In genomic region chr19:18086590-18087138, GRCh38 we compare ENCODE assay signal across 8 cellular contexts. TPM values are rescaled to one million over a fixed set of nuclear protein-coding genes. Genes with fewer than 3 reads are reported as not detected.
DNase-seq lines count a peak whose midpoint lies in the region; ATAC-seq and TF ChIP-seq lines count a peak whose summit lies in the region.

Gene IL12RB1 (minus strand): TSS chr19:18086934. CDS start chr19:18086823, 111 bp downstream.

- DNase-seq in T-helper 9 cell, result peak; percentile 38
- peak; percentile 36 for DNase-seq in effector CD8-positive, alpha-beta T cell (lab: John Stamatoyannopoulos, UW)
- peak; percentile 45 for DNase-seq in stimulated activated CD4-positive, alpha-beta T cell treated with anti-CD3 and anti-CD28 coated beads, Interleukin-2, amount 100 ng/mL, for 4 hours (ENCODE audit: low read depth)
- no peak for DNase-seq in NCI-H2081 (lab: John Stamatoyannopoulos, UW)
- no peak for DNase-seq in NCI-H2227 treated with DMSO at 0.1 percent for 48 hours (lab: John Stamatoyannopoulos, UW)
- no peak for DNase-seq in GM23338 (ENCODE audit: low spot score)

- no peak within 1 kb of the TSS for H3K4me3 Mint-ChIP-seq in GM23338

- H3K27me3 Mint-ChIP-seq in GM23338 (ENCODE audit: insufficient read depth, low read depth, poor library complexity), result peaks cover 11% of the 10 kb centered on the region

- H3K27ac Mint-ChIP-seq in GM23338, result no peak within 1 kb of the TSS

- H3K9me2 ChIP-seq in GM23338 (ENCODE audit: insufficient read depth), result peaks cover 3% of the 10 kb centered on the region; the same call in 1 of the 2 replicates

- ATAC-seq in GM18505 (IDR thresholded peaks at IDR 0.05; ENCODE audit: unreplicated experiment) (no peak), HG02840 (IDR thresholded peaks at IDR 0.05; ENCODE audit: low FRiP score, unreplicated experiment) (no peak), GM23338 (no peak)

- H3K36me3 ChIP-seq in GM23338 (ENCODE audit: insufficient read depth), result no peaks in the 10 kb centered on the region

- H4K20me1 ChIP-seq in GM23338 (replicated peaks; ENCODE audit: insufficient read depth), result no peaks in the 10 kb centered on the region; the same call in 1 of the 2 replicates

- no peak within 1 kb of the TSS for H3K4me2 ChIP-seq in GM23338

- H3K36me3 Mint-ChIP-seq in GM23338 (ENCODE audit: low read depth), result no peaks in the 10 kb centered on the region; the same call in 2 of the 3 replicates

- H3K27ac ChIP-seq in GM23338 (ENCODE audit: low read depth), result no peak within 1 kb of the TSS

- no peaks in the 10 kb centered on the region for H3K4me1 ChIP-seq in GM23338 (ENCODE audit: insufficient read depth)

- H3K4me3 ChIP-seq in GM23338, result no peak within 1 kb of the TSS

- no peak within 1 kb of the TSS; the same call in 1 of the 2 replicates for H2AFZ ChIP-seq in GM23338

- TF ChIP-seq POLR2A in GM18505 (IDR thresholded peaks at IDR 0.05; ENCODE audit: borderline replicate concordance, extremely low read depth, insufficient read depth, insufficient read length), result peak; percentile 60

- no peaks in the 10 kb centered on the region; the same call in 2 of the 3 replicates for H3K9me3 Mint-ChIP-seq in GM23338

- no peak for TF ChIP-seq CTCF in GM23338 (conservative IDR thresholded peaks at IDR 0.05; ENCODE audit: low read depth in 2 of 2)

- no peaks in the 10 kb centered on the region for H3F3A ChIP-seq in GM23338 (replicated peaks; ENCODE audit: low read depth)

- H3K27me3 ChIP-seq in GM23338 (ENCODE audit: insufficient read depth), result no peaks in the 10 kb centered on the region

- H3K79me2 ChIP-seq in GM23338 (replicated peaks; ENCODE audit: insufficient read depth), result no peaks in the 10 kb centered on the region

- H3K4me1 Mint-ChIP-seq in GM23338, result no peaks in the 10 kb centered on the region

TF ChIP-seq in GM23338, 12 proteins besides CTCF, POLR2A, EP300 and RAD21:
- TF ChIP-seq EZH2 (IDR thresholded peaks at IDR 0.05; ENCODE audit: low read depth, unreplicated experiment) (no peak), ZNF114 (CRISPR knock-in tag; IDR thresholded peaks at IDR 0.05) (no peak), ZNF462 (CRISPR knock-in tag; IDR thresholded peaks at IDR 0.05) (no peak), REST (IDR thresholded peaks at IDR 0.05; ENCODE audit: unreplicated experiment) (no peak), JUNB (IDR thresholded peaks at IDR 0.05; ENCODE audit: unreplicated experiment) (no peak), EZH2phosphoT487 (IDR thresholded peaks at IDR 0.05; ENCODE audit: unreplicated experiment) (no peak), ZNF331 (CRISPR knock-in tag; IDR thresholded peaks at IDR 0.05; ENCODE audit: low read depth) (no peak), STAT1 (IDR thresholded peaks at IDR 0.05; ENCODE audit: unreplicated experiment) (no peak), CREB1 (CRISPR knock-in tag; IDR thresholded peaks at IDR 0.05; ENCODE audit: low read depth) (no peak), ETS1 (IDR thresholded peaks at IDR 0.05) (no peak)

RNA-seq across cellular contexts. Expression of gene IL12RB1, which starts in this region (rescaled TPM):
- total RNA-seq in GM23338 (2014; rRNA removed; shearing (Covaris generic)), result not detected in 2 replicates
- not detected in 2 replicates for polyA plus RNA-seq in GM23338 (2016; fragmentation: Nextera tagmentation; extraction: Ambion mirVana)

Comparison
In these comparisons a context has a peak if more than half of its experiments do, and no peak if none do; other contexts are left out.
1. DNase-seq: peak in T-helper 9 cell (single experiment), effector CD8-positive, alpha-beta T cell (single experiment) and stimulated activated CD4-positive, alpha-beta T cell treated with anti-CD3 and anti-CD28 coated beads, Interleukin-2, amount 100 ng/mL, for 4 hours (single experiment); none in NCI-H2081 (0 of 2), NCI-H2227 treated with DMSO at 0.1 percent for 48 hours (single experiment) and GM23338 (single experiment).